ENCODE assay signal across 28 cellular contexts in genomic region chr13:43587376-43587775, GRCh38.
"Had no signal": no experiment of that assay in that cellular context is flagged by ENCODE, and none has a peak within 500 bp of the region (broad histone marks: within the 10 kb centered on the region; RNA-seq: fewer than 3 reads in every experiment).

No MANE protein-coding gene starts in this region.

- H3K27ac ChIP-seq: colonic mucosa, coronary artery, dorsolateral prefrontal cortex, epithelial cell of prostate, esophagus muscularis mucosa, esophagus squamous epithelium, foreskin keratinocyte, gastrocnemius medialis, gastroesophageal sphincter, heart left ventricle, heart right ventricle had no signal

- H3K4me3 ChIP-seq: colonic mucosa, coronary artery, dorsolateral prefrontal cortex, esophagus muscularis mucosa, esophagus squamous epithelium, gastrocnemius medialis, gastroesophageal sphincter, heart left ventricle, heart right ventricle had no signal

- H3K4me1 ChIP-seq: colonic mucosa, esophagus squamous epithelium, foreskin keratinocyte, gastrocnemius medialis, gastroesophageal sphincter, heart left ventricle, heart right ventricle had no signal

- H3K27me3 ChIP-seq: colonic mucosa, dorsolateral prefrontal cortex, esophagus muscularis mucosa, esophagus squamous epithelium, foreskin keratinocyte, gastrocnemius medialis, gastroesophageal sphincter, heart left ventricle, heart right ventricle had no signal

- FAIRE-seq: colon, endometrium, endothelial cell of umbilical vein, frontal cortex had no signal

- ATAC-seq: effector memory CD8-positive, alpha-beta T cell; esophagus mucosa; foreskin keratinocyte; gastrocnemius medialis; gastroesophageal sphincter; heart left ventricle; heart right ventricle had no signal

- DNase-seq: colonic mucosa; cortex of kidney; dermis blood vessel endothelial cell; dorsolateral prefrontal cortex; effector CD4-positive, alpha-beta T cell; effector CD8-positive, alpha-beta T cell; effector memory CD4-positive, alpha-beta T cell; effector memory CD8-positive, alpha-beta T cell; endodermal cell; erythroblast; esophagus squamous epithelium; foreskin fibroblast; foreskin keratinocyte; foreskin melanocyte; gastrocnemius medialis; glutamatergic neuron; head of caudate nucleus; heart left ventricle; heart right ventricle had no signal

- H3K9me3 ChIP-seq: colonic mucosa, esophagus muscularis mucosa, esophagus squamous epithelium, gastrocnemius medialis, gastroesophageal sphincter, heart left ventricle, heart right ventricle had no signal

- H3K36me3 ChIP-seq: colonic mucosa, esophagus muscularis mucosa, esophagus squamous epithelium, gastrocnemius medialis, gastroesophageal sphincter, heart left ventricle, heart right ventricle had no signal
